ENCODE assay signal across 27 cellular contexts in genomic region chr13:102422690-102423089, GRCh38.
"Had no signal": no experiment of that assay in that cellular context is flagged by ENCODE, and none has a peak within 500 bp of the region (broad histone marks: within the 10 kb centered on the region; RNA-seq: fewer than 3 reads in every experiment).

No MANE protein-coding gene starts in this region.

- H3K4me1 ChIP-seq: stomach, suprapubic skin, testis, thyroid gland, tibial artery, tibial nerve, transverse colon, upper lobe of left lung, upper lobe of right lung, uterus, vagina had no signal

- FAIRE-seq: urothelium cell line had no signal

- H3K9me3 ChIP-seq: testis, thyroid gland, upper lobe of right lung, vagina had no signal

- ATAC-seq: stimulated activated effector memory CD8-positive, alpha-beta T cell treated with anti-CD3 and anti-CD28 coated beads, Interleukin-12 subunit alpha, Interleukin-12 subunit beta, amount 100 ng/mL, for 72 hours; stimulated activated memory B cell treated with anti-CD40 and anti-IgM and Interleukin-4, amounts not matched to agents 10 μg/mL and 1 μg/mL and 100 μg/mL, for 72 hours; stimulated activated naive B cell treated with anti-CD40 and anti-IgM and Interleukin-4, amounts not matched to agents 10 μg/mL and 1 μg/mL and 100 μg/mL, for 72 hours; stimulated activated naive CD8-positive, alpha-beta T cell treated with anti-CD3 and anti-CD28 coated beads, Interleukin-15, amount 100 ng/mL, for 72 hours; stimulated activated naive CD8-positive, alpha-beta T cell treated with anti-CD3 and anti-CD28 coated beads, Interleukin-15, Interleukin-2, amounts not matched to agents 100 U/mL and 50 U/mL, for 24 hours; upper lobe of right lung had no signal

- DNase-seq: stimulated activated CD4-positive, alpha-beta T cell treated with anti-CD3 and anti-CD28 coated beads, Interleukin-2, amount 100 ng/mL, for 48 hours; stimulated activated CD4-positive, alpha-beta T cell treated with anti-CD3 and anti-CD28 coated beads, Interleukin-4, amount 100 ng/mL, for 1 hour; stimulated activated CD4-positive, alpha-beta T cell treated with anti-CD3 and anti-CD28 coated beads, Interleukin-4, amount 100 ng/mL, for 24 hours; stimulated activated CD4-positive, alpha-beta T cell treated with anti-CD3 and anti-CD28 coated beads, Interleukin-4, amount 100 ng/mL, for 4 hours; stimulated activated CD8-positive, alpha-beta memory T cell treated with anti-CD3 and anti-CD28 coated beads, Interleukin-4, amount 100 ng/mL, for 48 hours; stimulated activated naive B cell treated with anti-CD40 and anti-IgM and Interleukin-4, amounts not matched to agents 10 μg/mL and 1 μg/mL and 100 μg/mL, for 72 hours; stimulated activated naive CD4-positive, alpha-beta T cell; stimulated activated naive CD4-positive, alpha-beta T cell treated with Interleukin-2 at 50 U/mL for 16 hours; stimulated activated naive CD8-positive, alpha-beta T cell treated with anti-CD3 and anti-CD28 coated beads, Interleukin-15, amount 100 ng/mL, for 72 hours; stimulated activated naive CD8-positive, alpha-beta T cell treated with anti-CD3 and anti-CD28 coated beads, Interleukin-15, Interleukin-2, amounts not matched to agents 100 U/mL and 50 U/mL, for 24 hours; stomach; substantia nigra; testis; thyroid gland; tibial artery; transverse colon; trophoblast cell; upper lobe of left lung; upper lobe of right lung; uterus had no signal

- H3K27me3 ChIP-seq: stomach, suprapubic skin, testis, thyroid gland, tibial artery, tibial nerve, transverse colon, upper lobe of left lung, upper lobe of right lung, uterus, vagina had no signal

- H3K4me3 ChIP-seq: stomach, suprapubic skin, testis, thoracic aorta, thyroid gland, tibial artery, tibial nerve, transverse colon, upper lobe of left lung, upper lobe of right lung, uterus, vagina had no signal

- H3K27ac ChIP-seq: stomach, suprapubic skin, testis, thoracic aorta, thyroid gland, tibial artery, tibial nerve, transverse colon, upper lobe of left lung, upper lobe of right lung, uterus, vagina had no signal

- H3K36me3 ChIP-seq: stomach, suprapubic skin, thoracic aorta, thyroid gland, tibial artery, tibial nerve, transverse colon, upper lobe of left lung, upper lobe of right lung, uterus, vagina had no signal
